15 cellular contexts compared by ENCODE assay signal in the genomic region with DNA sequence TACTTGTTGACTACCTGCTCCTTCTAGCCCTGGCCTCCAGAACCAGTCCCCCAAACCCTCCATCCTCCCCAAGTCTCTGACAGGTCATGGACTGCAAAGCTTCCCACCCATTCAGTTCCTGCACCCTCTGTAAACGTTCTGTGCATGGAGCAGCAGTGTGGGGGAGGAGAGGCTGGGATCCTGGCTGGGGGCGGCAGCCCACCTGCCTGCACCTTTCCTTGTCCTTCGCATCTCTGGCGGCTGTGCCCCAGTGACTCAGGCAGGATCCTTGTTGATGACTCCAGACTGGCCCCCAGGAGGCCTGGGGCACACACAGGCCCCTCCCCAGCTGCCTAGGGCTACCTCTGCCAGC. TPM values are rescaled to one million over a fixed set of nuclear protein-coding genes. Genes with fewer than 3 reads are reported as not detected.
DNase-seq lines count a peak whose midpoint lies in the region; ATAC-seq, FAIRE-seq and TF ChIP-seq lines count a peak whose summit lies in the region.
"Had no signal": no experiment of that assay in that cellular context is flagged by ENCODE, and none has a peak within 500 bp of the region (broad histone marks: within the 10 kb centered on the region; RNA-seq: fewer than 3 reads in every experiment).

No MANE protein-coding gene starts in this region.

- no peak for TF ChIP-seq EP300 in H1 (IDR thresholded peaks at IDR 0.05; ENCODE audit: borderline replicate concordance in 1 of 2, low read depth in 2 of 2, low read length in 2 of 2)

- no peak for ATAC-seq in activated CD8-positive, alpha-beta memory T cell treated with anti-CD3 and anti-CD28 coated beads, Interleukin-2, amount 10 ng/mL, durations not matched to agents 7 days and 5 days
- no peak for ATAC-seq in RWPE2 (ENCODE audit: low read depth)
- ATAC-seq: left ventricle myocardium superior, psoas muscle had no signal

- peak overlapping the region; percentile 83 for H3K4ac ChIP-seq in H1 (replicated peaks; ENCODE audit: insufficient read length, low read depth, low read length)

- peak overlapping the region; percentile 17 for H2BK20ac ChIP-seq in H1 (ENCODE audit: low read length)

- H4K20me1 ChIP-seq in H1 (replicated peaks in 1 of 2; ENCODE audit: control insufficient read depth in 1 of 2, insufficient read depth in 2 of 2, low read length in 2 of 2): peaks cover 9 to 16% of the 10 kb centered on the region in 2 experiments

- peak overlapping the region; percentile 86; the same call in 1 of the 2 replicates for H2BK12ac ChIP-seq in H1 (ENCODE audit: low read depth, low read length)

- H3K4me1 ChIP-seq in RWPE2 (ENCODE audit: insufficient read depth, poor library complexity, severe bottlenecking): peaks cover 11% of the 10 kb centered on the region
- peaks cover 3 to 23% (median 14%) of the 10 kb centered on the region in 4 experiments for H3K4me1 ChIP-seq in H1 (replicated peaks in 1 of 4; ENCODE audit: control insufficient read depth in 3 of 4, insufficient read depth in 4 of 4, low read length in 3 of 4)

- no peak overlapping the region for H3K23ac ChIP-seq in H1 (ENCODE audit: insufficient read length)

- peak overlapping the region; percentile 95 for H4K91ac ChIP-seq in H1 (replicated peaks; ENCODE audit: insufficient read length, low read length)

- H3K79me2 ChIP-seq in H1 (ENCODE audit: control insufficient read depth in 1 of 2, insufficient read depth in 2 of 2, low read length in 2 of 2): peaks cover 0 to 8% of the 10 kb centered on the region in 2 experiments; a peak in 2 of 4 replicates

- peak overlapping the region; percentile 11 for H4K8ac ChIP-seq in H1 (ENCODE audit: extremely low read depth, insufficient read depth, low read length)

- no peak overlapping the region; a peak in 3 of 7 replicates for H3K9ac ChIP-seq in H1 (replicated peaks in 1 of 4; ENCODE audit: extremely low read depth in 1 of 4, low read depth in 3 of 4, low read length in 3 of 4)

- H2AK5ac ChIP-seq in H1 (ENCODE audit: low read depth, low read length): peak overlapping the region; percentile 68; the same call in 1 of the 2 replicates

- H3K27me3 ChIP-seq in RWPE2 (ENCODE audit: insufficient read depth, poor library complexity, severe bottlenecking) (no peaks in the 10 kb centered on the region), H1 (replicated peaks in 1 of 4; ENCODE audit: control insufficient read depth in 3 of 4, extremely low read depth in 1 of 4, insufficient read depth in 3 of 4, low read length in 3 of 4) (no peaks in the 10 kb centered on the region; a peak in 1 of 7 replicates)

- H3K36me3 ChIP-seq in RWPE2 (ENCODE audit: low read depth) (peaks cover 22% of the 10 kb centered on the region), H1 (ENCODE audit: control insufficient read depth in 2 of 4, insufficient read depth in 4 of 4, low read length in 3 of 4) (peaks cover 0 to 6% (median under 1%) of the 10 kb centered on the region in 4 experiments; a peak in 4 of 8 replicates)

- no peak overlapping the region for H3K14ac ChIP-seq in H1 (ENCODE audit: insufficient read length)

- no peak for TF ChIP-seq POLR2A in H1 (IDR thresholded peaks at IDR 0.05; ENCODE audit: control extremely low read depth in 1 of 2, low read depth in 2 of 2, low read length in 2 of 2)

- TF ChIP-seq CTCF in RWPE2 (IDR thresholded peaks at IDR 0.05; ENCODE audit: poor library complexity, severe bottlenecking): no peak
- TF ChIP-seq CTCF in H1 (IDR thresholded peaks at IDR 0.05; ENCODE audit: control extremely low read depth in 1 of 3, insufficient read depth in 1 of 3, low read depth in 1 of 3, low read length in 3 of 3): no peak
- no peak for TF ChIP-seq CTCF in osteocyte (IDR thresholded peaks at IDR 0.05)

- peaks cover 12% of the 10 kb centered on the region; the same call in 1 of the 2 replicates for H3K23me2 ChIP-seq in H1 (ENCODE audit: low read depth, low read length)

- TF ChIP-seq RAD21 in H1 (IDR thresholded peaks at IDR 0.05 in 1 of 2, conservative IDR thresholded peaks at IDR 0.05 in 1 of 2; ENCODE audit: low read depth in 2 of 2, low read length in 2 of 2): no peak

- H2AFZ ChIP-seq in H1 (ENCODE audit: low read length): no peak overlapping the region

- H3K56ac ChIP-seq in H1 (replicated peaks; ENCODE audit: insufficient read length, low read depth, low read length): peak overlapping the region; percentile 54

- peaks cover 33% of the 10 kb centered on the region for H3K4me1 Mint-ChIP-seq in activated CD8-positive, alpha-beta memory T cell treated with anti-CD3 and anti-CD28 coated beads, Interleukin-2, amount 10 ng/mL, durations not matched to agents 7 days and 5 days
- H3K4me1 Mint-ChIP-seq in osteocyte (ENCODE audit: unreplicated experiment): peaks cover 21% of the 10 kb centered on the region

- peak overlapping the region; percentile 38 to 93 for H3K4me2 ChIP-seq in H1 (ENCODE audit: insufficient read depth in 1 of 2, low read depth in 2 of 2, low read length in 2 of 2)

- H3K4me3 ChIP-seq in RWPE2 (ENCODE audit: severe bottlenecking) (no peak overlapping the region), H1 (ENCODE audit: extremely low read depth in 1 of 4, insufficient read depth in 2 of 4, low read depth in 3 of 4, low read length in 4 of 4) (peak overlapping the region; percentile 7 to 78 (median 11); a peak in 4 of 8 replicates)
- H3K4me3 ChIP-seq: coronary artery had no signal

- H3K18ac ChIP-seq in H1 (ENCODE audit: extremely low read depth, low read length): peak overlapping the region; percentile 66

- H3K27ac Mint-ChIP-seq in activated CD8-positive, alpha-beta memory T cell treated with anti-CD3 and anti-CD28 coated beads, Interleukin-2, amount 10 ng/mL, durations not matched to agents 7 days and 5 days: peak overlapping the region; percentile 38
- H3K27ac Mint-ChIP-seq in osteocyte (ENCODE audit: unreplicated experiment): peak overlapping the region; percentile 77

- DNase-seq in activated CD8-positive, alpha-beta memory T cell treated with anti-CD3 and anti-CD28 coated beads, Interleukin-2, amount 10 ng/mL, durations not matched to agents 7 days and 5 days: no peak
- DNase-seq in activated CD8-positive, alpha-beta memory T cell treated with anti-CD3 and anti-CD28 coated beads, Interleukin-2, amount 50 U/mL, for 4 hours: no peak
- no peak for DNase-seq in RWPE2 (ENCODE audit: low spot score)
- DNase-seq in H1 (ENCODE audit: low read depth in 1 of 2, low spot score in 2 of 2): no peak
- no peak for DNase-seq in osteocyte (ENCODE audit: extremely low spot score, unreplicated experiment)
- DNase-seq in GM03348 (ENCODE audit: low spot score): no peak
- DNase-seq in GM19238 (ENCODE audit: insufficient read length, low spot score): no peak
- DNase-seq in DMS79 (lab: John Stamatoyannopoulos, UW): no peak
- DNase-seq: left ventricle myocardium superior; psoas muscle; stimulated activated CD4-positive, alpha-beta T cell treated with anti-CD3 and anti-CD28 coated beads, Interleukin-4, amount 100 ng/mL, for 4 hours; substantia nigra had no signal

- CTCF ChIA-PET in activated CD8-positive, alpha-beta memory T cell treated with anti-CD3 and anti-CD28 coated beads, Interleukin-2, amount 10 ng/mL, durations not matched to agents 7 days and 5 days (lab: Charles Lee): interaction anchor here (0.7 to 3.6 kb wide), 11 partner anchors 12 to 114 kb away, joined by 3 to 28 read pairs (median 6); partner anchors contain the start of genes KREMEN2, PAQR4 and TNFRSF12A
- CTCF ChIA-PET in H1 (lab: Charles Lee; ENCODE audit: partially characterized antibody): interaction anchor here (0.7 to 3.7 kb wide), 12 partner anchors 10 to 214 kb away, joined by 3 to 27 read pairs (median 6); partner anchors contain the start of gene PAQR4

- H2BK5ac ChIP-seq in H1 (ENCODE audit: low read depth, low read length): peak overlapping the region; percentile 97

- H3K79me1 ChIP-seq in H1 (ENCODE audit: low read depth, low read length): peaks cover 5% of the 10 kb centered on the region

- H3K9me3 ChIP-seq in RWPE2 (ENCODE audit: severe bottlenecking): no peaks in the 10 kb centered on the region
- H3K9me3 ChIP-seq in H1 (ENCODE audit: insufficient read depth in 2 of 2, low read depth in 1 of 2, low read length in 1 of 2): no peaks in the 10 kb centered on the region
- H3K9me3 ChIP-seq: psoas muscle had no signal

- no peaks in the 10 kb centered on the region for H3K9me3 Mint-ChIP-seq in activated CD8-positive, alpha-beta memory T cell treated with anti-CD3 and anti-CD28 coated beads, Interleukin-2, amount 10 ng/mL, durations not matched to agents 7 days and 5 days (ENCODE audit: low read depth)
- no peaks in the 10 kb centered on the region for H3K9me3 Mint-ChIP-seq in osteocyte (ENCODE audit: unreplicated experiment)

- POLR2A ChIA-PET in H1 (lab: Charles Lee; ENCODE audit: partially characterized antibody): interaction anchor here (0.6 to 25.4 kb wide), 10 partner anchors 9 to 117 kb away, joined by 5 to 455 read pairs (median 18); partner anchors contain the start of genes CLDN6, HCFC1R1, KREMEN2 and PAQR4

- no peak for FAIRE-seq in H1 (lab: Jason Lieb, UNC)

- H3K27ac ChIP-seq in RWPE2 (ENCODE audit: poor library complexity, severe bottlenecking) (peak overlapping the region; percentile 71), H1 (ENCODE audit: low read depth, low read length) (0 out of 2 replicates have a peak overlapping the region, but pooled peaks have one; percentile 28)
- H3K27ac ChIP-seq: coronary artery, psoas muscle had no signal

- H3K36me3 Mint-ChIP-seq in activated CD8-positive, alpha-beta memory T cell treated with anti-CD3 and anti-CD28 coated beads, Interleukin-2, amount 10 ng/mL, durations not matched to agents 7 days and 5 days: peaks cover 13% of the 10 kb centered on the region
- no peaks in the 10 kb centered on the region for H3K36me3 Mint-ChIP-seq in osteocyte (ENCODE audit: unreplicated experiment)

- 24% methylated on average over 4 of the region's 4 CpGs; no CpG with 5 or more reads in 1 of the 2 experiments for WGBS in H1 (ENCODE audit: extremely low coverage in 1 of 2, insufficient coverage in 1 of 2, insufficient read length in 1 of 2, insufficient replicate concordance in 2 of 2, low coverage in 1 of 2, low lambda C conversion rate in 2 of 2, missing lambda C conversion rate in 1 of 2), 2 experiments

- peak overlapping the region; percentile 78 for H4K5ac ChIP-seq in H1 (ENCODE audit: insufficient read length, low read depth, low read length)

- peak overlapping the region; percentile 68 for H2BK120ac ChIP-seq in H1 (replicated peaks; ENCODE audit: low read depth, low read length)

- H2BK15ac ChIP-seq in H1 (ENCODE audit: low read length): peak overlapping the region; percentile 92; the same call in 1 of the 2 replicates

- H3K27me3 Mint-ChIP-seq in activated CD8-positive, alpha-beta memory T cell treated with anti-CD3 and anti-CD28 coated beads, Interleukin-2, amount 10 ng/mL, durations not matched to agents 7 days and 5 days: peaks cover 4% of the 10 kb centered on the region
- no peaks in the 10 kb centered on the region for H3K27me3 Mint-ChIP-seq in osteocyte (ENCODE audit: unreplicated experiment)

- peak overlapping the region; percentile 93 for H3K4me3 Mint-ChIP-seq in activated CD8-positive, alpha-beta memory T cell treated with anti-CD3 and anti-CD28 coated beads, Interleukin-2, amount 10 ng/mL, durations not matched to agents 7 days and 5 days
- peak overlapping the region; percentile 64 for H3K4me3 Mint-ChIP-seq in osteocyte (ENCODE audit: unreplicated experiment)

RNA-seq across cellular contexts. Expression of gene PKMYT1, which starts 1.6 kb away (rescaled TPM):
- total RNA-seq in activated CD8-positive, alpha-beta memory T cell treated with anti-CD3 and anti-CD28 coated beads, Interleukin-2, amount 10 ng/mL, durations not matched to agents 7 days and 5 days: 100 to 1,000 TPM; 146 to 199 TPM
- total RNA-seq in H1 (2021; fragmentation: NEBNext Ultra II Directional; extraction: Animal tissue kit (Norgen Biotek cat#: 25700)): 74.7 and 83.6 TPM in 2 replicates
- 85.2 and 180 TPM in 2 replicates for polyA plus RNA-seq in H1 (2011; rRNA removed)
- polyA plus RNA-seq in H1 (2011; cell fraction: cytosol; rRNA removed): 47.7 TPM
- polyA plus RNA-seq in H1 (2011; cell fraction: nucleus; rRNA removed): 210 TPM
- polyA plus RNA-seq in H1 (2012, experiment 1 of 2): 52.2 to 75.7 TPM (median 70.6 TPM) in 4 replicates
- polyA plus RNA-seq in H1 (2012, experiment 2 of 2): 62.9 TPM
- polyA plus RNA-seq in H1 (2013, experiment 1 of 2): 113 TPM
- 117 TPM for polyA plus RNA-seq in H1 (2013, experiment 2 of 2)
- polyA minus RNA-seq in H1 (2011; rRNA and poly(A)+ RNA removed): 14.7 and 15.1 TPM in 2 replicates
- polyA minus RNA-seq in H1 (2011; cell fraction: cytosol; rRNA and poly(A)+ RNA removed): 22.3 TPM
- polyA minus RNA-seq in H1 (2011; cell fraction: nucleus; rRNA and poly(A)+ RNA removed): 61.8 TPM
- 10.4 and 14.0 TPM in 2 replicates for total RNA-seq in osteocyte

RNA-seq across cellular contexts. Expression of gene PAQR4, which starts 12.7 kb away (rescaled TPM):
- 10 to 100 TPM; 58.7 to 62.9 TPM for total RNA-seq in activated CD8-positive, alpha-beta memory T cell treated with anti-CD3 and anti-CD28 coated beads, Interleukin-2, amount 10 ng/mL, durations not matched to agents 7 days and 5 days
- total RNA-seq in H1 (2021; fragmentation: NEBNext Ultra II Directional; extraction: Animal tissue kit (Norgen Biotek cat#: 25700)): 28.2 and 28.8 TPM in 2 replicates
- polyA plus RNA-seq in H1 (2011; rRNA removed): 34.6 and 52.8 TPM in 2 replicates
- polyA plus RNA-seq in H1 (2011; cell fraction: cytosol; rRNA removed): 28.3 TPM
- 78.3 TPM for polyA plus RNA-seq in H1 (2011; cell fraction: nucleus; rRNA removed)
- polyA plus RNA-seq in H1 (2012, experiment 1 of 2): 20.3 to 25.4 TPM (median 23.6 TPM) in 4 replicates
- polyA plus RNA-seq in H1 (2012, experiment 2 of 2): 28.0 TPM
- 32.2 TPM for polyA plus RNA-seq in H1 (2013, experiment 1 of 2)
- 33.2 TPM for polyA plus RNA-seq in H1 (2013, experiment 2 of 2)
- polyA minus RNA-seq in H1 (2011; rRNA and poly(A)+ RNA removed): 17.1 and 17.9 TPM in 2 replicates
- 22.5 TPM for polyA minus RNA-seq in H1 (2011; cell fraction: cytosol; rRNA and poly(A)+ RNA removed)
- 15.5 TPM for polyA minus RNA-seq in H1 (2011; cell fraction: nucleus; rRNA and poly(A)+ RNA removed)
- 8.4 and 11.9 TPM in 2 replicates for total RNA-seq in osteocyte

RNA-seq across cellular contexts. Expression of gene KREMEN2, which starts 17.8 kb away (rescaled TPM):
- under 1 TPM; 0.35 to 0.40 TPM for total RNA-seq in activated CD8-positive, alpha-beta memory T cell treated with anti-CD3 and anti-CD28 coated beads, Interleukin-2, amount 10 ng/mL, durations not matched to agents 7 days and 5 days
- 6.6 and 7.8 TPM in 2 replicates for total RNA-seq in H1 (2021; fragmentation: NEBNext Ultra II Directional; extraction: Animal tissue kit (Norgen Biotek cat#: 25700))
- polyA plus RNA-seq in H1 (2011; rRNA removed): 7.0 and 10.4 TPM in 2 replicates
- 8.8 TPM for polyA plus RNA-seq in H1 (2011; cell fraction: cytosol; rRNA removed)
- polyA plus RNA-seq in H1 (2011; cell fraction: nucleus; rRNA removed): 16.5 TPM
- polyA plus RNA-seq in H1 (2012, experiment 1 of 2): 2.6 to 7.9 TPM (median 6.3 TPM) in 4 replicates
- polyA plus RNA-seq in H1 (2012, experiment 2 of 2): 6.3 TPM
- polyA plus RNA-seq in H1 (2013, experiment 1 of 2): 10.9 TPM
- polyA plus RNA-seq in H1 (2013, experiment 2 of 2): 10.2 TPM
- 0.32 and 0.71 TPM in 2 replicates for polyA minus RNA-seq in H1 (2011; rRNA and poly(A)+ RNA removed)
- 2.3 TPM for polyA minus RNA-seq in H1 (2011; cell fraction: cytosol; rRNA and poly(A)+ RNA removed)
- 3.9 TPM for polyA minus RNA-seq in H1 (2011; cell fraction: nucleus; rRNA and poly(A)+ RNA removed)
- not detected in 2 replicates for total RNA-seq in osteocyte
- total RNA-seq: left ventricle myocardium superior, psoas muscle had no signal

RNA-seq across cellular contexts. Expression of gene CLDN9, which starts 30.8 kb away (rescaled TPM):
- under 1 TPM; 0.09 to 0.15 TPM for total RNA-seq in activated CD8-positive, alpha-beta memory T cell treated with anti-CD3 and anti-CD28 coated beads, Interleukin-2, amount 10 ng/mL, durations not matched to agents 7 days and 5 days
- total RNA-seq in H1 (2021; fragmentation: NEBNext Ultra II Directional; extraction: Animal tissue kit (Norgen Biotek cat#: 25700)): 0.60 and 0.77 TPM in 2 replicates
- 0.89 and 2.2 TPM in 2 replicates for polyA plus RNA-seq in H1 (2011; rRNA removed)
- 1.1 TPM for polyA plus RNA-seq in H1 (2011; cell fraction: cytosol; rRNA removed)
- polyA plus RNA-seq in H1 (2011; cell fraction: nucleus; rRNA removed): 1.5 TPM
- polyA plus RNA-seq in H1 (2012, experiment 1 of 2): 0.88 to 1.4 TPM (median 1.3 TPM) in 4 replicates
- 0.79 TPM for polyA plus RNA-seq in H1 (2012, experiment 2 of 2)
- 0.45 TPM for polyA plus RNA-seq in H1 (2013, experiment 1 of 2)
- 0.64 TPM for polyA plus RNA-seq in H1 (2013, experiment 2 of 2)
- polyA minus RNA-seq in H1 (2011; rRNA and poly(A)+ RNA removed): 0.54 and 0.69 TPM in 2 replicates
- 1.2 TPM for polyA minus RNA-seq in H1 (2011; cell fraction: cytosol; rRNA and poly(A)+ RNA removed)
- polyA minus RNA-seq in H1 (2011; cell fraction: nucleus; rRNA and poly(A)+ RNA removed): 2.4 TPM
- total RNA-seq in osteocyte: not detected in 2 replicates
- total RNA-seq: fibroblast of villous mesenchyme, G401 had no signal

RNA-seq across cellular contexts. Expression of gene CLDN6, which starts 36.1 kb away (rescaled TPM):
- total RNA-seq in activated CD8-positive, alpha-beta memory T cell treated with anti-CD3 and anti-CD28 coated beads, Interleukin-2, amount 10 ng/mL, durations not matched to agents 7 days and 5 days: not detected
- 747 and 793 TPM in 2 replicates for total RNA-seq in H1 (2021; fragmentation: NEBNext Ultra II Directional; extraction: Animal tissue kit (Norgen Biotek cat#: 25700))
- 1,115 and 1,541 TPM in 2 replicates for polyA plus RNA-seq in H1 (2011; rRNA removed)
- polyA plus RNA-seq in H1 (2011; cell fraction: cytosol; rRNA removed): 1,064 TPM
- polyA plus RNA-seq in H1 (2011; cell fraction: nucleus; rRNA removed): 853 TPM
- polyA plus RNA-seq in H1 (2012, experiment 1 of 2): 1,062 to 1,141 TPM (median 1,120 TPM) in 4 replicates
- polyA plus RNA-seq in H1 (2012, experiment 2 of 2): 1,707 TPM
- 1,092 TPM for polyA plus RNA-seq in H1 (2013, experiment 1 of 2)
- 1,249 TPM for polyA plus RNA-seq in H1 (2013, experiment 2 of 2)
- polyA minus RNA-seq in H1 (2011; rRNA and poly(A)+ RNA removed): 497 and 676 TPM in 2 replicates
- polyA minus RNA-seq in H1 (2011; cell fraction: cytosol; rRNA and poly(A)+ RNA removed): 373 TPM
- 219 TPM for polyA minus RNA-seq in H1 (2011; cell fraction: nucleus; rRNA and poly(A)+ RNA removed)
- 0.32 TPM in 1 of 2 replicates, not detected in the other for total RNA-seq in osteocyte
- total RNA-seq: fibroblast of villous mesenchyme, left ventricle myocardium superior, psoas muscle had no signal
